Comparison of ENCODE assay signal across 9 cellular contexts in genomic region chr19:8004001-8004400, GRCh38. TPM values are rescaled to one million over a fixed set of nuclear protein-coding genes. Genes with fewer than 3 reads are reported as not detected.
A peak's percentile ranks its signal among the peaks of the same experiment; 100 is the strongest.
DNase-seq lines count a peak whose midpoint lies in the region; ATAC-seq and TF ChIP-seq lines count a peak whose summit lies in the region.
"Had no signal": no experiment of that assay in that cellular context is flagged by ENCODE, and none has a peak within 500 bp of the region (broad histone marks: within the 10 kb centered on the region; RNA-seq: fewer than 3 reads in every experiment).

No MANE protein-coding gene starts in this region.

- peak overlapping the region; percentile 97 for H3K27ac Mint-ChIP-seq in WTC11

- peaks cover 31% of the 10 kb centered on the region for H3K4me1 Mint-ChIP-seq in WTC11

- no peaks in the 10 kb centered on the region for H3K27me3 Mint-ChIP-seq in WTC11 (ENCODE audit: low read depth)

- no peaks in the 10 kb centered on the region for H3K9me3 ChIP-seq in SK-N-SH
- H3K9me3 ChIP-seq in iPS DF 6.9 (ENCODE audit: control insufficient read depth, insufficient read depth, low read length): no peaks in the 10 kb centered on the region
- no peaks in the 10 kb centered on the region for H3K9me3 ChIP-seq in spleen
- no peaks in the 10 kb centered on the region for H3K9me3 ChIP-seq in body of pancreas

- TF ChIP-seq CTCF in SK-N-SH (IDR thresholded peaks at IDR 0.05): no peak
- TF ChIP-seq CTCF in WTC11 (IDR thresholded peaks at IDR 0.05): no peak
- TF ChIP-seq CTCF in spleen (IDR thresholded peaks at IDR 0.05 in 8 of 11, conservative IDR thresholded peaks at IDR 0.05 in 3 of 11): no peak
- no peak for TF ChIP-seq CTCF in body of pancreas (IDR thresholded peaks at IDR 0.05)

- peak overlapping the region in 1 of 2 experiments; percentile 66; a peak in 2 of 4 replicates for H3K27ac ChIP-seq in SK-N-SH (ENCODE audit: low read depth in 2 of 2, low read length in 1 of 2)
- no peak overlapping the region for H3K27ac ChIP-seq in iPS DF 6.9 (ENCODE audit: low read length)
- H3K27ac ChIP-seq in spleen: peak overlapping the region in 4 of 8 donors; percentile 85 to 92 (median 89)
- no peak overlapping the region for H3K27ac ChIP-seq in caudate nucleus (ENCODE audit: low read depth, low read length)
- no peak overlapping the region for H3K27ac ChIP-seq in body of pancreas

- 63% methylated on average over 6 of the region's 6 CpGs for WGBS in SK-N-SH (ENCODE audit: low lambda C conversion rate)
- WGBS in iPS DF 6.9 (ENCODE audit: insufficient coverage, insufficient read length): no CpG with 5 or more reads among the region's 6 CpGs
- WGBS in spleen, 5 donors: 56 to 72% (median 61%) methylated on average over 6 of the region's 6 CpGs
- WGBS in body of pancreas, 2 donors: 46 to 59% methylated on average over 6 of the region's 6 CpGs

- H3K4me3 ChIP-seq in SK-N-SH (ENCODE audit: low read depth in 2 of 2, low read length in 1 of 2) (peak overlapping the region; percentile 71 to 72), iPS DF 6.9 (ENCODE audit: low read length) (peak overlapping the region; percentile 60; the same call in 1 of the 2 replicates), spleen (peak overlapping the region in 6 of 8 donors; percentile 62 to 93 (median 76)), body of pancreas (no peak overlapping the region)

- H3F3A ChIP-seq in SK-N-SH (replicated peaks; ENCODE audit: insufficient read depth): peaks cover 8% of the 10 kb centered on the region

- peaks cover 5 to 26% of the 10 kb centered on the region in 2 experiments; a peak in 2 of 4 replicates for H3K4me1 ChIP-seq in SK-N-SH (ENCODE audit: control insufficient read depth in 1 of 2, insufficient read depth in 2 of 2, low read depth in 1 of 2, low read length in 1 of 2)
- 0 out of 2 replicates have a peak, but pooled peaks cover 2% of the 10 kb centered on the region for H3K4me1 ChIP-seq in iPS DF 6.9 (ENCODE audit: control insufficient read depth, insufficient read depth, low read length)
- peaks cover 38 to 72% (median 58%) of the 10 kb centered on the region in 6 donors for H3K4me1 ChIP-seq in spleen
- peaks cover 53% of the 10 kb centered on the region for H3K4me1 ChIP-seq in body of pancreas

- DNase-seq in SK-N-SH (no peak), WTC11 (ENCODE audit: low spot score) (no peak), iPS DF 6.9 (ENCODE audit: low read depth, low spot score) (no peak), spleen (no peak), caudate nucleus (lab: John Stamatoyannopoulos, UW) (no peak), body of pancreas (no peak)
- DNase-seq in activated CD4-positive, CD25-positive, alpha-beta regulatory T cell treated with anti-CD3 and anti-CD28 coated beads, Interleukin-2, amount 50 U/mL, for 72 hours: no peak
- DNase-seq: ACHN had no signal

- no peak for ATAC-seq in SK-N-SH treated with all-trans-retinoic acid at 6 μM for 48 hours
- ATAC-seq in WTC11: no peak
- ATAC-seq in body of pancreas: no peak

- TF ChIP-seq RAD21 in SK-N-SH (IDR thresholded peaks at IDR 0.05; ENCODE audit: low read length): no peak

- H3K4me2 ChIP-seq in SK-N-SH: peak overlapping the region; percentile 82

- peak overlapping the region; percentile 80; the same call in 1 of the 2 replicates for H3K9ac ChIP-seq in SK-N-SH

- peaks cover 72% of the 10 kb centered on the region for H3K79me2 ChIP-seq in SK-N-SH (ENCODE audit: insufficient read depth)

- TF ChIP-seq EP300 in SK-N-SH (IDR thresholded peaks at IDR 0.05; ENCODE audit: borderline replicate concordance in 1 of 2, low read depth in 1 of 2, low read length in 1 of 2): no peak

- H4K20me1 ChIP-seq in SK-N-SH (ENCODE audit: insufficient read depth): peaks cover 56% of the 10 kb centered on the region

- TF ChIP-seq POLR2A in spleen (IDR thresholded peaks at IDR 0.05): no peak
- TF ChIP-seq POLR2A in body of pancreas (IDR thresholded peaks at IDR 0.05): no peak

- peak overlapping the region; percentile 98 for H3K4me3 Mint-ChIP-seq in WTC11

- H3K9me3 Mint-ChIP-seq in WTC11: no peaks in the 10 kb centered on the region

- intact Hi-C loops in spleen (cut with DNase I; ENCODE audit: low total_unique reads): loop anchor here (10.0 kb wide), 1 partner anchor 59 kb away; the partner anchor contains the start of gene TIMM44
- intact Hi-C loops in body of pancreas (cut with DNase I): no loop called here

- H3K9me2 ChIP-seq in SK-N-SH: no peaks in the 10 kb centered on the region

- no peaks in the 10 kb centered on the region for H3K27me3 ChIP-seq in SK-N-SH (ENCODE audit: insufficient read depth)
- H3K27me3 ChIP-seq in iPS DF 6.9 (ENCODE audit: control insufficient read depth, insufficient read depth, low read length): no peaks in the 10 kb centered on the region
- no peaks in the 10 kb centered on the region for H3K27me3 ChIP-seq in spleen (replicated peaks in 1 of 7)
- no peaks in the 10 kb centered on the region for H3K27me3 ChIP-seq in body of pancreas

- no peak overlapping the region for H2AFZ ChIP-seq in SK-N-SH (ENCODE audit: low read depth)

- peaks cover 24% of the 10 kb centered on the region for H3K36me3 Mint-ChIP-seq in WTC11

- POLR2A ChIA-PET in SK-N-SH (lab: Yijun Ruan, JAX) (interaction anchor here (2.5 kb wide), 1 partner anchor 60 kb away, joined by 14 read pairs; the partner anchor contains the start of gene TIMM44), WTC11 (lab: Charles Lee) (no interaction called here)

- CTCF ChIA-PET in SK-N-SH (lab: Yijun Ruan, JAX) (interaction anchor here (0.6 to 3.6 kb wide), 6 partner anchors 9 to 60 kb away, joined by 3 to 32 read pairs (median 6); partner anchors contain the start of gene TIMM44), WTC11 (lab: Charles Lee) (no interaction called here)

- H3K36me3 ChIP-seq in SK-N-SH (replicated peaks in 1 of 2; ENCODE audit: control insufficient read depth in 1 of 2, insufficient read depth in 2 of 2, low read length in 1 of 2): peaks cover 3 to 5% of the 10 kb centered on the region in 2 experiments
- H3K36me3 ChIP-seq in iPS DF 6.9 (ENCODE audit: control insufficient read depth, insufficient read depth, low read length): no peaks in the 10 kb centered on the region
- H3K36me3 ChIP-seq in spleen: peaks cover 0 to 14% (median 2%) of the 10 kb centered on the region in 6 donors
- H3K36me3 ChIP-seq in body of pancreas (replicated peaks in 1 of 2; ENCODE audit: insufficient read depth in 1 of 2, low read depth in 2 of 2): no peaks in the 10 kb centered on the region

TF ChIP-seq in SK-N-SH, 30 proteins besides CTCF, POLR2A, EP300 and RAD21:
- TF ChIP-seq YY1 (IDR thresholded peaks at IDR 0.05; ENCODE audit: low read depth) (no peak), TEAD4 (IDR thresholded peaks at IDR 0.05; ENCODE audit: borderline replicate concordance, insufficient read depth) (no peak)

TF ChIP-seq in SK-N-SH treated with all-trans-retinoic acid at 6 μM for 48 hours, 23 proteins besides CTCF, POLR2A, EP300 and RAD21 (continues in another document):
- no peak for TF ChIP-seq ZNF70 (CRISPR knock-in tag; IDR thresholded peaks at IDR 0.05)
- no peak for TF ChIP-seq ZNF8 (CRISPR knock-in tag; IDR thresholded peaks at IDR 0.05)
- TF ChIP-seq ISL1 (CRISPR knock-in tag; IDR thresholded peaks at IDR 0.05): no peak
- TF ChIP-seq ZFP30 (CRISPR knock-in tag; IDR thresholded peaks at IDR 0.05): no peak
- TF ChIP-seq ARNTL (CRISPR knock-in tag; IDR thresholded peaks at IDR 0.05; ENCODE audit: borderline replicate concordance, low read depth): no peak
- no peak for TF ChIP-seq ESRRG (CRISPR knock-in tag; IDR thresholded peaks at IDR 0.05)
- TF ChIP-seq OSR1 (CRISPR knock-in tag; IDR thresholded peaks at IDR 0.05): no peak
- TF ChIP-seq TCF4 (CRISPR knock-in tag; IDR thresholded peaks at IDR 0.05; ENCODE audit: borderline replicate concordance): no peak
- TF ChIP-seq ZC3H10 (CRISPR knock-in tag; IDR thresholded peaks at IDR 0.05): no peak
- TF ChIP-seq ZNF565 (CRISPR knock-in tag; conservative IDR thresholded peaks at IDR 0.05; ENCODE audit: low read depth): no peak
- no peak for TF ChIP-seq ZFP3 (CRISPR knock-in tag; IDR thresholded peaks at IDR 0.05)
- TF ChIP-seq GLIS3 (CRISPR knock-in tag; IDR thresholded peaks at IDR 0.05): no peak
- TF ChIP-seq BACH2 (CRISPR knock-in tag; IDR thresholded peaks at IDR 0.05; ENCODE audit: borderline replicate concordance): no peak

TF ChIP-seq in WTC11, 78 proteins besides CTCF, POLR2A, EP300 and RAD21 (continues in another document):
- TF ChIP-seq ZNF232 (CRISPR knock-in tag; IDR thresholded peaks at IDR 0.05): no peak
- no peak for TF ChIP-seq ERG (CRISPR knock-in tag; IDR thresholded peaks at IDR 0.05)

RNA-seq across cellular contexts. Expression of gene ELAVL1, which starts 1.4 kb away (rescaled TPM):
- polyA plus RNA-seq in SK-N-SH (2012; rRNA removed): 41.7 and 49.6 TPM in 2 replicates
- 53.5 and 64.4 TPM in 2 replicates for polyA plus RNA-seq in SK-N-SH (2012; cell fraction: cytosol; rRNA removed)
- 36.8 and 42.3 TPM in 2 replicates for polyA plus RNA-seq in SK-N-SH (2012; cell fraction: nucleus; rRNA removed)
- 144 to 160 TPM (median 149 TPM) in 3 replicates for total RNA-seq in WTC11 (2021)
- 10 to 100 TPM; 28.2 to 66.7 (median 52.9) TPM for total RNA-seq in spleen
- 10 to 100 TPM; 13.5 to 21.2 (median 18.9) TPM for polyA plus RNA-seq in spleen
- total RNA-seq in body of pancreas: 10 to 100 TPM in 1 of 2 donors, 1 to 10 TPM in 1; 9.3 to 15.8 TPM

RNA-seq across cellular contexts. Expression of gene CCL25, which starts 48.6 kb away (rescaled TPM):
- polyA plus RNA-seq in SK-N-SH (2012; rRNA removed) (not detected in 2 replicates), spleen (under 1 TPM; 0.42 to 0.78 (median 0.51) TPM)
- 0.05 TPM in 1 of 2 replicates, not detected in the other for polyA plus RNA-seq in SK-N-SH (2012; cell fraction: cytosol; rRNA removed)
- 0.29 and 0.31 TPM in 2 replicates for polyA plus RNA-seq in SK-N-SH (2012; cell fraction: nucleus; rRNA removed)
- total RNA-seq in WTC11 (2021) (0.53 TPM in 1 of 3 replicates, not detected in the others), spleen (1 to 10 TPM in 1 of 7 donors, under 1 TPM in 2, not detected in 4; 0.55 to 1.2 (median 0.77) TPM), body of pancreas (not detected)

Comparison
In these comparisons a context has a peak if more than half of its experiments do, and no peak if none do; other contexts are left out.
1. H3K4me3 ChIP-seq: peak in SK-N-SH (2 of 2), iPS DF 6.9 (single experiment) and spleen (6 of 8); none in body of pancreas (0 of 2).